18 cellular contexts compared by ENCODE assay signal in genomic region chrX:140157611-140158010, GRCh38.
DNase-seq lines count a peak whose midpoint lies in the region; ATAC-seq and TF ChIP-seq lines count a peak whose summit lies in the region.
"Had no signal": no experiment of that assay in that cellular context is flagged by ENCODE, and none has a peak within 500 bp of the region (broad histone marks: within the 10 kb centered on the region; RNA-seq: fewer than 3 reads in every experiment).

No MANE protein-coding gene starts in this region.

- H3K4me3 Mint-ChIP-seq in neural crest cell: no peak overlapping the region
- H3K4me3 Mint-ChIP-seq: activated B cell treated with CpG ODN at 0.5 μM for 24 hours; memory B cell; stimulated activated effector memory CD8-positive, alpha-beta T cell treated with anti-CD3 and anti-CD28 coated beads, Interleukin-12 subunit alpha, Interleukin-12 subunit beta, amount 100 ng/mL, for 72 hours had no signal

- H3K4me1 Mint-ChIP-seq in neural crest cell: peaks cover 14% of the 10 kb centered on the region
- H3K4me1 Mint-ChIP-seq: activated B cell treated with CpG ODN at 0.5 μM for 24 hours; memory B cell; stimulated activated effector memory CD8-positive, alpha-beta T cell treated with anti-CD3 and anti-CD28 coated beads, Interleukin-12 subunit alpha, Interleukin-12 subunit beta, amount 100 ng/mL, for 72 hours had no signal

- H3K27me3 Mint-ChIP-seq in neural crest cell (ENCODE audit: low read depth): peaks cover 24% of the 10 kb centered on the region
- H3K27me3 Mint-ChIP-seq: activated B cell treated with CpG ODN at 0.5 μM for 24 hours, memory B cell had no signal

- no peak for TF ChIP-seq CTCF in neural crest cell (conservative IDR thresholded peaks at IDR 0.05)

- ATAC-seq in GM19351 (IDR thresholded peaks at IDR 0.05; ENCODE audit: unreplicated experiment): no peak
- no peak for ATAC-seq in HG03025 (IDR thresholded peaks at IDR 0.05; ENCODE audit: low FRiP score, unreplicated experiment)
- ATAC-seq in HG03469 (IDR thresholded peaks at IDR 0.05; ENCODE audit: unreplicated experiment): no peak
- ATAC-seq: K562; stimulated activated effector memory CD8-positive, alpha-beta T cell treated with anti-CD3 and anti-CD28 coated beads, Interleukin-12 subunit alpha, Interleukin-12 subunit beta, amount 100 ng/mL, for 72 hours had no signal

- no peaks in the 10 kb centered on the region for H3K36me3 ChIP-seq in SJSA1
- H3K36me3 ChIP-seq: esophagus squamous epithelium, neutrophil had no signal

- peaks cover 3% of the 10 kb centered on the region for H3K9me3 Mint-ChIP-seq in neural crest cell
- H3K9me3 Mint-ChIP-seq: activated B cell treated with CpG ODN at 0.5 μM for 24 hours; memory B cell; stimulated activated effector memory CD8-positive, alpha-beta T cell treated with anti-CD3 and anti-CD28 coated beads, Interleukin-12 subunit alpha, Interleukin-12 subunit beta, amount 100 ng/mL, for 72 hours had no signal

- H3K9me3 ChIP-seq in SJSA1 (replicated peaks): no peaks in the 10 kb centered on the region
- H3K9me3 ChIP-seq: esophagus squamous epithelium, neutrophil had no signal

- no peaks in the 10 kb centered on the region for H3K4me1 ChIP-seq in SJSA1 (replicated peaks)
- H3K4me1 ChIP-seq: esophagus squamous epithelium had no signal

- no peak overlapping the region for H3K27ac ChIP-seq in SJSA1
- H3K27ac ChIP-seq: esophagus squamous epithelium, neutrophil had no signal

- no peak overlapping the region for H3K4me3 ChIP-seq in SJSA1
- H3K4me3 ChIP-seq: esophagus squamous epithelium, K562 had no signal

- DNase-seq in ELR (ENCODE audit: low read depth) (peak; percentile 10), SJSA1 (ENCODE audit: low read depth in 1 of 2, low spot score in 2 of 2) (peak; percentile 41 to 54), fibroblast of gingiva (ENCODE audit: low read depth) (peak; percentile 0), neural crest cell (ENCODE audit: low read depth, low spot score) (peak; percentile 20)
- DNase-seq in activated naive CD4-positive, alpha-beta T cell treated with Interleukin-2 at 50 U/mL for 16 hours: no peak
- DNase-seq: activated B cell treated with CpG ODN at 0.5 μM for 24 hours; activated effector memory CD4-positive, alpha-beta T cell treated with Interleukin-2 at 50 U/mL for 16 hours; anterior cingulate cortex; esophagus squamous epithelium; NCI-H1417 treated with DMSO at 0.1 percent for 48 hours; trophoblast cell had no signal

- H3K27me3 ChIP-seq in SJSA1 (replicated peaks): no peaks in the 10 kb centered on the region
- H3K27me3 ChIP-seq: esophagus squamous epithelium, neutrophil had no signal

- H3K27ac Mint-ChIP-seq in neural crest cell (ENCODE audit: unreplicated experiment): no peak overlapping the region
- H3K27ac Mint-ChIP-seq: activated B cell treated with CpG ODN at 0.5 μM for 24 hours; memory B cell; stimulated activated effector memory CD8-positive, alpha-beta T cell treated with anti-CD3 and anti-CD28 coated beads, Interleukin-12 subunit alpha, Interleukin-12 subunit beta, amount 100 ng/mL, for 72 hours had no signal

- H3K36me3 Mint-ChIP-seq in neural crest cell (ENCODE audit: low read depth): no peaks in the 10 kb centered on the region
- H3K36me3 Mint-ChIP-seq: memory B cell; stimulated activated effector memory CD8-positive, alpha-beta T cell treated with anti-CD3 and anti-CD28 coated beads, Interleukin-12 subunit alpha, Interleukin-12 subunit beta, amount 100 ng/mL, for 72 hours had no signal
